Comparison of ENCODE assay signal across 17 cellular contexts in the genomic region with DNA sequence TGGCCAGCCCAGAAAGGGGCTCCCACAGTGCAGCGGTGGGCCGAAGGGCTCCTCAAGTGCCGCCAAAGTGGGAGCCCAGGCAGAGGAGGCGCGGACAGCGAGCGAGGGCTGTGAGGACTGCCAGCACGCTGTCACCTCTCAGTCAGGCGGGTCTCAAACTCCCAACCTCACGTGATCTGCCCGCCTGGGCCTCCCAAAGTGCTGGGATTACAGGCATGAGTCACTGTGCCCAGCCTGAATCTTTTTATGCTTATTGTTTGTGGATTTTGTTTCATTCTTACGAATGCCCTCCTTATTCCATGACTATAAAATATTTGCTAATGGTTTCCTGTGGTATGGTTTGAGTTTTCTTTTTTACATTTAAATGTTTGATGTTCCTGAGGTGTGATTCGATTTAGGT. TPM values are rescaled to one million over a fixed set of nuclear protein-coding genes. Genes with fewer than 3 reads are reported as not detected.
"Had no signal": no experiment of that assay in that cellular context is flagged by ENCODE, and none has a peak within 500 bp of the region (broad histone marks: within the 10 kb centered on the region; RNA-seq: fewer than 3 reads in every experiment).

No MANE protein-coding gene starts in this region.

RNA-seq across cellular contexts. Expression of gene KHDC1L, which starts 44.0 kb away (rescaled TPM):
- total RNA-seq: progenitor cell of endocrine pancreas, psoas muscle, renal cortical epithelial cell, right cardiac atrium, right lobe of liver, sigmoid colon, skeletal muscle tissue, stomach, subcutaneous adipose tissue, thoracic aorta, thyroid gland, upper lobe of left lung, ureter, vagina had no signal
- polyA plus RNA-seq: neural cell, ovary, psoas muscle, right cardiac atrium, sigmoid colon, small intestine had no signal
